In the genomic region with DNA sequence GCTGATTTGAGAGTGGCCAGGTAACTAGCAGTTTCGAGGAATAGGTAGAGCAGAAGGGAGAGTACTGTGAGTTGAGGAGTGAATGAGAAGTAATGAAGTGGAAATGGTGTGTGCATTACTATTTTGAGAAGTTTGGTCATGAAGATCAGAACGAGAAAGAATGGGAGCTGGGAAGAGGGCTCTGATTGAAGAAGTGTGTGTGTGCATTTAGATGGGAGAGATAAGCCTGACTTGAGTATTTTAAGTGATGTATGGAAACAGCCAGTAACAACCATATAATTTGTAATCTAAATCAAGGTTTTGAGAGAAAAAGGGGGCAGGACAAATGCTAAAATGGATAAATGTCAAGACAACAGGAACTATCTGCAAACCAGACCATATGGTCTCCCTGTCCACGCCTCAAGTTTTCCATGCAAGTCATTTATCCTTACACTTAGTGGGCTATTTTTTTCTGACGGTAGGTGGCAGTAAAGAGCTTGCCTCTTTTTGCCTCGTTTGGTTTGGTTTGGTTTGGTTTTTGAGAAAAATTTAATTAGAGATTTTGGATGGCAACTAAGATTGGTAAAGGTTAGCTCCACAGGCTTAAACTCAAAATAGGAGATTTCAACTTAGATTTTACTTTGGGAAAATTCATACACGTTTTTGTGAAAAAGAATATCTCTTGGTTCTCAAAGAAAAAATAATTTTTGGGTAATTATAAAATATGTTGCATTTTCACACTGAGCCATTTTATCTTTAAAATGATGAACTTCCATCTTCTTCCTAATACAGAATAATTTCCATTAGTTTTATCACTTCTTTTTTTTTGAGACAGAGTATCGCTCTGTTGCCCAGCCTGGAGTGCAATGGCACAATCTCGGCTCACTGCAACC, we compare ENCODE assay signal across 8 cellular contexts. TPM values are rescaled to one million over a fixed set of nuclear protein-coding genes. Genes with fewer than 3 reads are reported as not detected.
DNase-seq lines count a peak whose midpoint lies in the region; FAIRE-seq and TF ChIP-seq lines count a peak whose summit lies in the region.
"Had no signal": no experiment of that assay in that cellular context is flagged by ENCODE, and none has a peak within 500 bp of the region (broad histone marks: within the 10 kb centered on the region; RNA-seq: fewer than 3 reads in every experiment).

No MANE protein-coding gene starts in this region.

- H3K9ac ChIP-seq in astrocyte (ENCODE audit: low read length), result no peak overlapping the region

- no peaks in the 10 kb centered on the region for H3K27me3 ChIP-seq in astrocyte (ENCODE audit: insufficient read depth, low read length)

- H3K9me3 Mint-ChIP-seq in astrocyte (ENCODE audit: unreplicated experiment) (no peaks in the 10 kb centered on the region), immature natural killer cell (no peaks in the 10 kb centered on the region)

- no peaks in the 10 kb centered on the region for H3K36me3 Mint-ChIP-seq in astrocyte (ENCODE audit: low read depth, unreplicated experiment)
- H3K36me3 Mint-ChIP-seq in immature natural killer cell, result no peaks in the 10 kb centered on the region
- H3K36me3 Mint-ChIP-seq: activated naive CD8-positive, alpha-beta T cell had no signal

- H2AFZ ChIP-seq in astrocyte (ENCODE audit: low read depth, low read length), result no peak overlapping the region

- no peaks in the 10 kb centered on the region for H4K20me1 ChIP-seq in astrocyte (ENCODE audit: insufficient read depth, low read length)

- no peak overlapping the region for H3K4me3 ChIP-seq in astrocyte (ENCODE audit: insufficient read depth, low read depth, low read length)

- DNase-seq in DMS79 treated with DMSO at 0.1 percent for 48 hours (lab: John Stamatoyannopoulos, UW), result peak; percentile 60
- DNase-seq in HK-2 (ENCODE audit: unreplicated experiment), result peak; percentile 31
- DNase-seq in NCI-H82 treated with DMSO at 0.1 percent for 48 hours (lab: John Stamatoyannopoulos, UW; ENCODE audit: unreplicated experiment), result peak; percentile 77
- DNase-seq in astrocyte (ENCODE audit: low read depth), result peak; percentile 45
- peak; percentile 48 to 59 (median 48) for DNase-seq in immature natural killer cell
- peak in 2 of 3 donors; percentile 20 to 45 for DNase-seq in stimulated activated CD4-positive, alpha-beta T cell treated with anti-CD3 and anti-CD28 coated beads, TNF-alpha, amount 100 ng/mL, for 48 hours (ENCODE audit: low read depth in 3 of 3)
- no peak for DNase-seq in GOT3 (lab: John Stamatoyannopoulos, UW)

- H3K27ac Mint-ChIP-seq in astrocyte (ENCODE audit: unreplicated experiment) (no peak overlapping the region), immature natural killer cell (no peak overlapping the region)
- H3K27ac Mint-ChIP-seq: activated naive CD8-positive, alpha-beta T cell had no signal

- peak; percentile 97 for TF ChIP-seq CTCF in astrocyte (IDR thresholded peaks at IDR 0.05; ENCODE audit: insufficient read depth, low read depth, low read length)

- H3K4me3 Mint-ChIP-seq in astrocyte (ENCODE audit: unreplicated experiment) (no peak overlapping the region), immature natural killer cell (no peak overlapping the region)
- H3K4me3 Mint-ChIP-seq: activated naive CD8-positive, alpha-beta T cell had no signal

- no peak overlapping the region for H3K4me2 ChIP-seq in astrocyte (ENCODE audit: low read length)

- no peak for FAIRE-seq in astrocyte (lab: Jason Lieb, UNC)

- H3K27me3 Mint-ChIP-seq in astrocyte (ENCODE audit: low read depth, unreplicated experiment) (no peaks in the 10 kb centered on the region), immature natural killer cell (ENCODE audit: low read depth in 3 of 3) (peaks cover 2 to 6% (median 4%) of the 10 kb centered on the region in 3 donors)

- H3K27ac ChIP-seq in astrocyte (ENCODE audit: low read depth, low read length), result no peak overlapping the region

- no peaks in the 10 kb centered on the region for H3K79me2 ChIP-seq in astrocyte (ENCODE audit: insufficient read depth, low read length)

- no peaks in the 10 kb centered on the region for H3K4me1 Mint-ChIP-seq in astrocyte (ENCODE audit: low read depth, unreplicated experiment)
- H3K4me1 Mint-ChIP-seq in immature natural killer cell, result no peaks in the 10 kb centered on the region

- no peaks in the 10 kb centered on the region for H3K36me3 ChIP-seq in astrocyte (ENCODE audit: insufficient read depth, low read length)

- no peaks in the 10 kb centered on the region for H3K4me1 ChIP-seq in astrocyte (ENCODE audit: insufficient read depth, low read length)

- H3K9me3 ChIP-seq in astrocyte (ENCODE audit: insufficient read depth, low read depth, low read length), result no peaks in the 10 kb centered on the region

RNA-seq across cellular contexts. Expression of gene B3GALNT2, which starts 9.5 kb away (rescaled TPM):
- total RNA-seq in astrocyte, result 38.1 and 40.5 TPM in 2 replicates
- polyA plus RNA-seq in immature natural killer cell, result 1 to 10 TPM; 4.0 to 5.2 (median 4.9) TPM
